Comparison of ENCODE assay signal across 11 cellular contexts in the genomic region with DNA sequence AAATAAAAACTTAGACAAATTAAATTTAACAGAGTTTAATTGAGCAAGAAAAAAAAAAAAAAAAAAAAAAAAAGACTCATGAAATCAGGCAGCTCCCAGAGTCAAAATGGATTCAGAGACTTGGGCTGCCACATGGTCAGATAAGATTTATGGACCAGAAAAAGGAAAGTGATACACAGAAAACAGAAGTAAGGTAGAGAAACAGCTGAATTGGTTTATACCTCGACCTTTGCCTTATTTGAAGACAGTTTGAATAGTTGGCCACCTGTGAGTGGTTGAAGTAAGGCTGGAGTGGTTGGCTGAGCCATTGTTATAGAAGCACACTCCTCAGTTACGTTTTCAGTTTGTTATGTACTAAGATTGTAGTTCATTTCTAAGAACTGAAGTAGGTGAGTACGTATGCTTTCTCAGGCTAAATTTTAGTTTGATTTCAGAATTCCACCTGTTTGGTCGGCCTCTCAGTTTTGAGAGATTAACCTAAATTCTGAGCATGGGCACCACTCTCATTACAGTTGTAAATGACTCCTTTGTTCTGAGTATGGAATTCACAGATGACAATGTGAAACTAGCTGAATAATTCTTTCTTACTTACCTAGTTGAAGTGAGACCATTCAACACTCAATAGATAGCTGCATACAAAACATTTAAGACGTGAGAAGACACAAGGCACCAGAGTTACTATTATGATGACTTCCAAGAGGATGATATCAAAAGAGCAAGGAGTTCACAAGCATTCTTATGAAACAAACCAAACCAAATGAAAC.
DNase-seq lines count a peak whose midpoint lies in the region; ATAC-seq, FAIRE-seq and TF ChIP-seq lines count a peak whose summit lies in the region.
"Had no signal": no experiment of that assay in that cellular context is flagged by ENCODE, and none has a peak within 500 bp of the region (broad histone marks: within the 10 kb centered on the region; RNA-seq: fewer than 3 reads in every experiment).

No MANE protein-coding gene starts in this region.

- no peaks in the 10 kb centered on the region for H3K79me2 ChIP-seq in GM12878 (ENCODE audit: control insufficient read depth, insufficient read depth, low read length)

- TSS peak; percentile 83 for BruUV-seq in GM12878 (replicated peaks; lab: Mats Ljungman, UMichigan)

- H3K27me3 ChIP-seq in GM12878 (replicated peaks in 1 of 2; ENCODE audit: control insufficient read depth in 2 of 2, insufficient read depth in 2 of 2, low read length in 1 of 2) = no peaks in the 10 kb centered on the region
- H3K27me3 ChIP-seq: BLaER1 had no signal

- H3K9ac ChIP-seq in GM12878 (ENCODE audit: control insufficient read depth, insufficient read depth, low read length) = peak overlapping the region; percentile 46
- H3K9ac ChIP-seq: BLaER1 had no signal

- no peaks in the 10 kb centered on the region for H3K36me3 ChIP-seq in GM12878 (ENCODE audit: control insufficient read depth in 2 of 2, insufficient read depth in 2 of 2, low read length in 1 of 2)
- H3K36me3 ChIP-seq: BLaER1 had no signal

- intact Hi-C loops in GM12878 (cut with micrococcal nuclease; ENCODE audit: unreplicated experiment) = loop anchor here (1.0 to 2.0 kb wide), 2 partner anchors 15 to 72 kb away; no protein-coding TSS in a partner anchor

- no peak overlapping the region for H3K27ac Mint-ChIP-seq in naive thymus-derived CD8-positive, alpha-beta T cell

- CTCF ChIA-PET in A549 (lab: Yijun Ruan, JAX) (interaction anchor here (0.7 kb wide), 1 partner anchor 95 kb away, joined by 3 read pairs; no protein-coding TSS in a partner anchor), GM12878 (lab: Yijun Ruan, JAX) (interaction anchor here (0.6 to 0.9 kb wide), 3 partner anchors 19 to 71 kb away, joined by 3 to 4 read pairs (median 3); no protein-coding TSS in a partner anchor)

- no peaks in the 10 kb centered on the region for H3K27me3 Mint-ChIP-seq in naive thymus-derived CD8-positive, alpha-beta T cell

- H3K4me3 Mint-ChIP-seq in naive thymus-derived CD8-positive, alpha-beta T cell = no peak overlapping the region

- in situ Hi-C loops in GM12878 (cut with MboI) = no loop called here

- no peaks in the 10 kb centered on the region for H4K20me1 ChIP-seq in GM12878 (ENCODE audit: control insufficient read depth, insufficient read depth)
- H4K20me1 ChIP-seq: BLaER1 had no signal

- H3K4me3 ChIP-seq in A549 (no peak overlapping the region), GM12878 (peak overlapping the region; percentile 23; the same call in 1 of the 2 replicates)
- H3K4me3 ChIP-seq: BLaER1 had no signal

- TF ChIP-seq EP300 in A549 (IDR thresholded peaks at IDR 0.05) = no peak
- 0 out of 4 replicates have a peak, but pooled peaks of 1 of the 2 experiments have one; percentile 34 for TF ChIP-seq EP300 in GM12878 (IDR thresholded peaks at IDR 0.05; ENCODE audit: borderline replicate concordance in 1 of 2, control insufficient read depth in 1 of 2, low read depth in 2 of 2, low read length in 2 of 2)

- WGBS in A549 (ENCODE audit: missing lambda C conversion rate) = 90% methylated on average over 5 of the region's 5 CpGs
- WGBS in GM12878 (ENCODE audit: insufficient coverage, insufficient replicate concordance, low lambda C conversion rate, missing lambda C conversion rate) = 31% methylated on average over 5 of the region's 5 CpGs

- FAIRE-seq in A549 (lab: Jason Lieb, UNC) = peak; percentile 32
- peak; percentile 93 for FAIRE-seq in GM12878 (lab: Jason Lieb, UNC)

- no peak for DNase-seq in A549 (ENCODE audit: low read depth in 1 of 2, low spot score in 1 of 2)
- DNase-seq in GM12878 (ENCODE audit: low read depth, low spot score) = peak; percentile 52
- DNase-seq in HK-2 (ENCODE audit: unreplicated experiment) = no peak
- DNase-seq in naive thymus-derived CD8-positive, alpha-beta T cell = no peak
- DNase-seq in NCI-H748 treated with DMSO at 0.1 percent for 48 hours (lab: John Stamatoyannopoulos, UW) = no peak
- DNase-seq in NCI-H446 treated with DMSO at 0.1 percent for 48 hours (lab: John Stamatoyannopoulos, UW) = no peak
- DNase-seq: hippocampal formation; stimulated activated CD8-positive, alpha-beta memory T cell treated with anti-CD3 and anti-CD28 coated beads, Interleukin-4, amount 100 ng/mL, for 48 hours had no signal

- H3K9me3 ChIP-seq in A549 (0 out of 3 replicates have a peak, but pooled peaks cover 4% of the 10 kb centered on the region), GM12878 (replicated peaks; ENCODE audit: control insufficient read depth, insufficient read depth, low read length) (peaks cover 7% of the 10 kb centered on the region; the same call in 2 of the 3 replicates)

- H3K4me1 Mint-ChIP-seq in naive thymus-derived CD8-positive, alpha-beta T cell = peaks cover 15 to 39% (median 37%) of the 10 kb centered on the region in 4 donors

- H3K27ac ChIP-seq in A549 (peak overlapping the region; percentile 88 to 97), GM12878 (ENCODE audit: control insufficient read depth, insufficient read depth) (peak overlapping the region; percentile 90)
- H3K27ac ChIP-seq: BLaER1 had no signal

- peak overlapping the region; percentile 62; the same call in 1 of the 3 replicates for H3K4me2 ChIP-seq in A549
- peak overlapping the region; percentile 61 for H3K4me2 ChIP-seq in GM12878 (ENCODE audit: control insufficient read depth, insufficient read depth)

- TF ChIP-seq POLR2A in A549 (IDR thresholded peaks at IDR 0.05; ENCODE audit: low read length) (no peak), GM12878 (IDR thresholded peaks at IDR 0.05; ENCODE audit: low read depth, low read length) (no peak)

- peaks cover 0 to 5% (median 0%) of the 10 kb centered on the region in 9 donors for H3K9me3 Mint-ChIP-seq in naive thymus-derived CD8-positive, alpha-beta T cell

- TF ChIP-seq CTCF in A549 (IDR thresholded peaks at IDR 0.05) (no peak), GM12878 (IDR thresholded peaks at IDR 0.05 in 2 of 3, conservative IDR thresholded peaks at IDR 0.05 in 1 of 3; ENCODE audit: control insufficient read depth in 2 of 3, extremely low read depth in 1 of 3, insufficient read depth in 1 of 3, low read depth in 3 of 3, low read length in 3 of 3) (no peak)

- H3K4me1 ChIP-seq in A549 (peaks cover 53% of the 10 kb centered on the region), GM12878 (ENCODE audit: control insufficient read depth, insufficient read depth, low read length) (peaks cover 17% of the 10 kb centered on the region)

- POLR2A ChIA-PET in A549 (lab: Yijun Ruan, JAX) = interaction anchor here (0.6 kb wide), 1 partner anchor 150 kb away, joined by 3 read pairs; no protein-coding TSS in a partner anchor
- POLR2A ChIA-PET in GM12878 (lab: Charles Lee) = interaction anchor here (0.6 to 1.4 kb wide), 5 partner anchors 12 to 120 kb away, joined by 4 to 8 read pairs (median 5); no protein-coding TSS in a partner anchor
- POLR2A ChIA-PET in naive thymus-derived CD8-positive, alpha-beta T cell (lab: Charles Lee) = interaction anchor here (1.1 kb wide), 1 partner anchor 14 kb away, joined by 4 read pairs; no protein-coding TSS in a partner anchor

- ATAC-seq in A549 (no peak), GM19351 (IDR thresholded peaks at IDR 0.05; ENCODE audit: unreplicated experiment) (peak; percentile 84), HG03039 (IDR thresholded peaks at IDR 0.05; ENCODE audit: unreplicated experiment) (peak; percentile 64), GM12878 (peak; percentile 96)
- no peak for ATAC-seq in naive thymus-derived CD8-positive, alpha-beta T cell

- RAD21 ChIA-PET in GM12878 (lab: Charles Lee; ENCODE audit: unreplicated experiment) = interaction anchor here (0.6 to 1.9 kb wide), 7 partner anchors 9 to 149 kb away, joined by 3 to 6 read pairs (median 3); a partner anchor contains a TSS

- SMC1A ChIA-PET in GM12878 (lab: Charles Lee; ENCODE audit: uncharacterized antibody, unreplicated experiment) = interaction anchor here (0.6 to 2.3 kb wide), 11 partner anchors 9 to 92 kb away, joined by 3 to 17 read pairs (median 3); no protein-coding TSS in a partner anchor

- H3K36me3 Mint-ChIP-seq in naive thymus-derived CD8-positive, alpha-beta T cell = peaks cover 0 to 9% (median 7%) of the 10 kb centered on the region in 3 donors

- peak overlapping the region; percentile 51 for H2AFZ ChIP-seq in GM12878 (ENCODE audit: control insufficient read depth, low read depth, low read length)

- TF ChIP-seq RAD21 in A549 (conservative IDR thresholded peaks at IDR 0.05 in 1 of 2, IDR thresholded peaks at IDR 0.05 in 1 of 2) (no peak), GM12878 (IDR thresholded peaks at IDR 0.05; ENCODE audit: insufficient read depth, low read depth, low read length) (no peak)

TF ChIP-seq in A549, 52 proteins besides CTCF, POLR2A, EP300 and RAD21:
- TF ChIP-seq TFCP2L1 (CRISPR knock-in tag; IDR thresholded peaks at IDR 0.05) = no peak
- TF ChIP-seq POLR2AphosphoS2 (conservative IDR thresholded peaks at IDR 0.05; ENCODE audit: low read length) = no peak

TF ChIP-seq in GM12878, 131 proteins besides CTCF, POLR2A, EP300 and RAD21 (continues in another document):
- TF ChIP-seq, protein P1, sequence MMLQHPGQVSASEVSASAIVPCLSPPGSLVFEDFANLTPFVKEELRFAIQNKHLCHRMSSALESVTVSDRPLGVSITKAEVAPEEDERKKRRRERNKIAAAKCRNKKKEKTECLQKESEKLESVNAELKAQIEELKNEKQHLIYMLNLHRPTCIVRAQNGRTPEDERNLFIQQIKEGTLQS (IDR thresholded peaks at IDR 0.05; ENCODE audit: borderline replicate concordance, extremely low read depth, low read depth, low read length) = no peak
- TF ChIP-seq NFIC (IDR thresholded peaks at IDR 0.05; ENCODE audit: low read depth, low read length) = 0 out of 2 replicates have a peak, but pooled peaks have one; percentile 27
- TF ChIP-seq, protein P2, sequence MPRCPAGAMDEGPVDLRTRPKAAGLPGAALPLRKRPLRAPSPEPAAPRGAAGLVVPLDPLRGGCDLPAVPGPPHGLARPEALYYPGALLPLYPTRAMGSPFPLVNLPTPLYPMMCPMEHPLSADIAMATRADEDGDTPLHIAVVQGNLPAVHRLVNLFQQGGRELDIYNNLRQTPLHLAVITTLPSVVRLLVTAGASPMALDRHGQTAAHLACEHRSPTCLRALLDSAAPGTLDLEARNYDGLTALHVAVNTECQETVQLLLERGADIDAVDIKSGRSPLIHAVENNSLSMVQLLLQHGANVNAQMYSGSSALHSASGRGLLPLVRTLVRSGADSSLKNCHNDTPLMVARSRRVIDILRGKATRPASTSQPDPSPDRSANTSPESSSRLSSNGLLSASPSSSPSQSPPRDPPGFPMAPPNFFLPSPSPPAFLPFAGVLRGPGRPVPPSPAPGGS (IDR thresholded peaks at IDR 0.05; ENCODE audit: borderline replicate concordance, insufficient read depth, low read depth, low read length, poor library complexity, severe bottlenecking) = no peak

Comparison
In these comparisons a context has a peak if more than half of its experiments do, and no peak if none do; other contexts are left out.
1. ATAC-seq: peak in GM19351 (single experiment), HG03039 (single experiment) and GM12878 (single experiment); none in A549 (0 of 2) and naive thymus-derived CD8-positive, alpha-beta T cell (0 of 2).